Comparison of ENCODE assay signal across 14 cellular contexts in genomic region chr5:107485184-107485583, GRCh38.
A peak's percentile ranks its signal among the peaks of the same experiment; 100 is the strongest.
DNase-seq lines count a peak whose midpoint lies in the region; ATAC-seq and TF ChIP-seq lines count a peak whose summit lies in the region.
"Had no signal": no experiment of that assay in that cellular context is flagged by ENCODE, and none has a peak within 500 bp of the region (broad histone marks: within the 10 kb centered on the region; RNA-seq: fewer than 3 reads in every experiment).

No MANE protein-coding gene starts in this region.

- no peaks in the 10 kb centered on the region for H3K27me3 ChIP-seq in neural progenitor cell
- no peaks in the 10 kb centered on the region for H3K27me3 ChIP-seq in WERI-Rb-1 (ENCODE audit: insufficient read depth, low read depth, severe bottlenecking)
- H3K27me3 ChIP-seq: MG63, Peyer's patch had no signal

- H3K27me3 Mint-ChIP-seq in neural progenitor cell (ENCODE audit: insufficient read depth, low read depth), result no peaks in the 10 kb centered on the region

- H4K20me1 ChIP-seq in neural progenitor cell (ENCODE audit: low read depth), result peaks cover 100% of the 10 kb centered on the region

- no peak overlapping the region for H3K4me3 Mint-ChIP-seq in neural progenitor cell
- H3K4me3 Mint-ChIP-seq: activated CD8-positive, alpha-beta memory T cell treated with anti-CD3 and anti-CD28 coated beads, Interleukin-2, amount 10 ng/mL, durations not matched to agents 7 days and 5 days had no signal

- peaks cover 49% of the 10 kb centered on the region for H3F3A ChIP-seq in neural progenitor cell (ENCODE audit: low read depth)

- POLR2A ChIA-PET in HEK293 (lab: Yijun Ruan, JAX), result no interaction called here

- CTCF ChIA-PET in HEK293 (lab: Yijun Ruan, JAX), result interaction anchor here (0.6 to 0.9 kb wide), 3 partner anchors 16 to 189 kb away, joined by 3 read pairs; no protein-coding TSS in a partner anchor

- no peak overlapping the region for H2AFZ ChIP-seq in neural progenitor cell (replicated peaks)

- DNase-seq in neural progenitor cell (ENCODE audit: low spot score) (no peak), WERI-Rb-1 (no peak), head of caudate nucleus (no peak)
- DNase-seq in effector CD4-positive, alpha-beta T cell, result no peak
- DNase-seq: activated CD8-positive, alpha-beta memory T cell treated with anti-CD3 and anti-CD28 coated beads, Interleukin-2, amount 10 ng/mL, durations not matched to agents 7 days and 5 days; cortex of kidney; MG63; NCI-H345; Peyer's patch had no signal

- no peak overlapping the region for H3K27ac Mint-ChIP-seq in neural progenitor cell
- H3K27ac Mint-ChIP-seq: activated CD8-positive, alpha-beta memory T cell treated with anti-CD3 and anti-CD28 coated beads, Interleukin-2, amount 10 ng/mL, durations not matched to agents 7 days and 5 days had no signal

- peaks cover 100% of the 10 kb centered on the region for H3K79me2 ChIP-seq in neural progenitor cell (ENCODE audit: low read depth)

- peaks cover 9% of the 10 kb centered on the region for H3K36me3 Mint-ChIP-seq in neural progenitor cell

- H3K27ac ChIP-seq in HEK293 (ENCODE audit: extremely low read depth, low read depth, low read length), result no peak overlapping the region
- no peak overlapping the region for H3K27ac ChIP-seq in neural progenitor cell
- H3K27ac ChIP-seq in WERI-Rb-1, result no peak overlapping the region
- H3K27ac ChIP-seq: HL-60, Peyer's patch had no signal

- intact Hi-C loops in head of caudate nucleus (cut with DNase I), result no loop called here

- TF ChIP-seq CTCF in HEK293 (tag by site-specific recombination; IDR thresholded peaks at IDR 0.05) (no peak), neural progenitor cell (IDR thresholded peaks at IDR 0.05) (no peak), WERI-Rb-1 (IDR thresholded peaks at IDR 0.05; ENCODE audit: low read depth, low read length) (no peak)

- H3K9me3 ChIP-seq in HEK293 (ENCODE audit: control insufficient read depth, insufficient read depth, low read depth, low read length) (no peaks in the 10 kb centered on the region), neural progenitor cell (ENCODE audit: low read depth) (no peaks in the 10 kb centered on the region), WERI-Rb-1 (ENCODE audit: severe bottlenecking) (no peaks in the 10 kb centered on the region)
- H3K9me3 ChIP-seq: MG63, Peyer's patch had no signal

- ATAC-seq in GM19025 (IDR thresholded peaks at IDR 0.05; ENCODE audit: low read depth, unreplicated experiment) (peak; percentile 70), HG03159 (IDR thresholded peaks at IDR 0.05; ENCODE audit: unreplicated experiment) (peak; percentile 74)
- ATAC-seq: activated CD8-positive, alpha-beta memory T cell treated with anti-CD3 and anti-CD28 coated beads, Interleukin-2, amount 10 ng/mL, durations not matched to agents 7 days and 5 days; sciatic nerve had no signal

- peak overlapping the region; percentile 40 for H3K4me2 ChIP-seq in neural progenitor cell

- H3K4me1 Mint-ChIP-seq in neural progenitor cell, result peaks cover 62% of the 10 kb centered on the region

- H3K4me3 ChIP-seq in HEK293 (ENCODE audit: low read depth, low read length), result no peak overlapping the region
- H3K4me3 ChIP-seq in neural progenitor cell, result no peak overlapping the region
- H3K4me3 ChIP-seq in WERI-Rb-1 (ENCODE audit: low read depth, low read length), result no peak overlapping the region
- H3K4me3 ChIP-seq: MG63, Peyer's patch had no signal

- no peak overlapping the region for H3K9ac ChIP-seq in neural progenitor cell

- H3K4me1 ChIP-seq in HEK293 (ENCODE audit: control insufficient read depth, insufficient read depth, low read length), result peaks cover 21% of the 10 kb centered on the region
- H3K4me1 ChIP-seq in neural progenitor cell, result peaks cover 68% of the 10 kb centered on the region
- H3K4me1 ChIP-seq: Peyer's patch had no signal

- no peaks in the 10 kb centered on the region for H3K9me3 Mint-ChIP-seq in neural progenitor cell

- H3K36me3 ChIP-seq in HEK293 (ENCODE audit: control insufficient read depth in 2 of 2, insufficient read depth in 1 of 2, low read length in 2 of 2) (no peaks in the 10 kb centered on the region), neural progenitor cell (no peaks in the 10 kb centered on the region), WERI-Rb-1 (no peaks in the 10 kb centered on the region)
- H3K36me3 ChIP-seq: MG63, Peyer's patch had no signal

TF ChIP-seq in HEK293, 187 proteins besides CTCF, POLR2A, EP300 and RAD21:
- TF ChIP-seq ZNF626 (tag by site-specific recombination; IDR thresholded peaks at IDR 0.05) (no peak), ZNF2 (tag by site-specific recombination; IDR thresholded peaks at IDR 0.05) (no peak), PRDM4 (tag by site-specific recombination; IDR thresholded peaks at IDR 0.05) (peak; percentile 82), OSR2 (tag by site-specific recombination; IDR thresholded peaks at IDR 0.05) (peak; percentile 67), ZNF433 (tag by site-specific recombination; IDR thresholded peaks at IDR 0.05; ENCODE audit: low read depth) (no peak)
